8 cellular contexts compared by ENCODE assay signal in genomic region chr10:118047363-118047719, GRCh38. TPM values are rescaled to one million over a fixed set of nuclear protein-coding genes. Genes with fewer than 3 reads are reported as not detected.
A peak's percentile ranks its signal among the peaks of the same experiment; 100 is the strongest.
DNase-seq lines count a peak whose midpoint lies in the region; ATAC-seq, FAIRE-seq and TF ChIP-seq lines count a peak whose summit lies in the region.

No MANE protein-coding gene starts in this region.

- CTCF ChIA-PET in H1 (lab: Charles Lee; ENCODE audit: partially characterized antibody), result no interaction called here

- no peak overlapping the region for H2BK15ac ChIP-seq in H1 (ENCODE audit: low read length)

- H2BK20ac ChIP-seq in H1 (ENCODE audit: low read length), result no peak overlapping the region

- H3K79me2 ChIP-seq in OCI-LY3 (ENCODE audit: low read length) (peaks cover 40% of the 10 kb centered on the region), H1 (ENCODE audit: control insufficient read depth in 1 of 2, insufficient read depth in 2 of 2, low read length in 2 of 2) (peaks cover 0 to 31% of the 10 kb centered on the region in 2 experiments; a peak in 2 of 4 replicates), neural progenitor cell (ENCODE audit: low read depth) (peaks cover 38% of the 10 kb centered on the region)

- no peaks in the 10 kb centered on the region for H3K36me3 ChIP-seq in CD4-positive, CD25-positive, alpha-beta regulatory T cell (ENCODE audit: control insufficient read depth, insufficient read depth, low read length)
- H3K36me3 ChIP-seq in OCI-LY3 (replicated peaks; ENCODE audit: low read depth, low read length), result no peaks in the 10 kb centered on the region
- H3K36me3 ChIP-seq in H1 (ENCODE audit: control insufficient read depth in 2 of 4, insufficient read depth in 4 of 4, low read length in 3 of 4), result no peaks in the 10 kb centered on the region
- H3K36me3 ChIP-seq in neural progenitor cell, result no peaks in the 10 kb centered on the region

- H3K4me3 ChIP-seq in CD4-positive, CD25-positive, alpha-beta regulatory T cell (ENCODE audit: low read depth, low read length), result peak overlapping the region; percentile 69
- peak overlapping the region; percentile 87 for H3K4me3 ChIP-seq in OCI-LY3 (ENCODE audit: low read length)
- H3K4me3 ChIP-seq in H1 (ENCODE audit: extremely low read depth in 1 of 4, insufficient read depth in 2 of 4, low read depth in 3 of 4, low read length in 4 of 4), result peak overlapping the region; percentile 54 to 86 (median 73)
- H3K4me3 ChIP-seq in neural progenitor cell, result peak overlapping the region; percentile 60

- no peak overlapping the region for H3K56ac ChIP-seq in H1 (replicated peaks; ENCODE audit: insufficient read length, low read depth, low read length)

- FAIRE-seq in H1 (lab: Jason Lieb, UNC), result no peak

- H3K27me3 Mint-ChIP-seq in CD4-positive, CD25-positive, alpha-beta regulatory T cell, result peaks cover 25% of the 10 kb centered on the region
- peaks cover 2% of the 10 kb centered on the region for H3K27me3 Mint-ChIP-seq in neural progenitor cell (ENCODE audit: insufficient read depth, low read depth)

- H2AFZ ChIP-seq in OCI-LY3 (ENCODE audit: low read depth, low read length) (peak overlapping the region; percentile 78), H1 (ENCODE audit: low read length) (peak overlapping the region; percentile 60), neural progenitor cell (replicated peaks) (peak overlapping the region; percentile 87)

- H3K23me2 ChIP-seq in H1 (ENCODE audit: low read depth, low read length), result peaks cover 5% of the 10 kb centered on the region; the same call in 1 of the 2 replicates

- no peaks in the 10 kb centered on the region for H3K36me3 Mint-ChIP-seq in CD4-positive, CD25-positive, alpha-beta regulatory T cell
- no peaks in the 10 kb centered on the region for H3K36me3 Mint-ChIP-seq in neural progenitor cell

- POLR2A ChIA-PET in H1 (lab: Charles Lee; ENCODE audit: partially characterized antibody), result no interaction called here

- ATAC-seq in CD4-positive, CD25-positive, alpha-beta regulatory T cell (ENCODE audit: low read depth in 2 of 2), result no peak
- no peak for ATAC-seq in HG02852 (IDR thresholded peaks at IDR 0.05; ENCODE audit: unreplicated experiment)

- peak overlapping the region; percentile 38 to 83 (median 82) for H3K27ac Mint-ChIP-seq in CD4-positive, CD25-positive, alpha-beta regulatory T cell
- peak overlapping the region; percentile 97 for H3K27ac Mint-ChIP-seq in neural progenitor cell

- H2BK5ac ChIP-seq in H1 (ENCODE audit: low read depth, low read length), result no peak overlapping the region

- no peak overlapping the region for H3K18ac ChIP-seq in H1 (ENCODE audit: extremely low read depth, low read length)

- no peaks in the 10 kb centered on the region for H3K9me3 Mint-ChIP-seq in CD4-positive, CD25-positive, alpha-beta regulatory T cell
- H3K9me3 Mint-ChIP-seq in neural progenitor cell, result no peaks in the 10 kb centered on the region

- no peak overlapping the region for H4K91ac ChIP-seq in H1 (replicated peaks; ENCODE audit: insufficient read length, low read length)

- H3K9me3 ChIP-seq in CD4-positive, CD25-positive, alpha-beta regulatory T cell (ENCODE audit: control insufficient read depth in 2 of 2, low read length in 2 of 2), result no peaks in the 10 kb centered on the region
- H3K9me3 ChIP-seq in OCI-LY3 (ENCODE audit: insufficient read depth, low read length), result no peaks in the 10 kb centered on the region
- H3K9me3 ChIP-seq in H1 (ENCODE audit: insufficient read depth in 2 of 2, low read depth in 1 of 2, low read length in 1 of 2), result no peaks in the 10 kb centered on the region
- no peaks in the 10 kb centered on the region for H3K9me3 ChIP-seq in neural progenitor cell (ENCODE audit: low read depth)

- peak overlapping the region; percentile 73; the same call in 1 of the 2 replicates for H3K9ac ChIP-seq in OCI-LY3 (ENCODE audit: low read length)
- H3K9ac ChIP-seq in H1 (replicated peaks in 1 of 4; ENCODE audit: extremely low read depth in 1 of 4, low read depth in 3 of 4, low read length in 3 of 4), result peak overlapping the region in 1 of 4 experiments; percentile 88; a peak in 1 of 7 replicates
- peak overlapping the region; percentile 39 for H3K9ac ChIP-seq in neural progenitor cell

- H3K23ac ChIP-seq in H1 (ENCODE audit: insufficient read length), result no peak overlapping the region

- peaks cover 39% of the 10 kb centered on the region for H3K4me1 ChIP-seq in CD4-positive, CD25-positive, alpha-beta regulatory T cell (ENCODE audit: control insufficient read depth, insufficient read depth, low read length, poor library complexity, severe bottlenecking)
- peaks cover 15% of the 10 kb centered on the region for H3K4me1 ChIP-seq in OCI-LY3 (ENCODE audit: low read length)
- H3K4me1 ChIP-seq in H1 (replicated peaks in 1 of 4; ENCODE audit: control insufficient read depth in 3 of 4, insufficient read depth in 4 of 4, low read length in 3 of 4), result peaks cover 0 to 8% (median 0%) of the 10 kb centered on the region in 4 experiments; a peak in 2 of 7 replicates
- H3K4me1 ChIP-seq in neural progenitor cell, result peaks cover 33% of the 10 kb centered on the region

- peaks cover 37% of the 10 kb centered on the region for H3F3A ChIP-seq in neural progenitor cell (ENCODE audit: low read depth)

- no peak overlapping the region for H3K27ac ChIP-seq in CD4-positive, CD25-positive, alpha-beta regulatory T cell (ENCODE audit: insufficient read depth, low read length, poor library complexity, severe bottlenecking)
- H3K27ac ChIP-seq in OCI-LY3 (ENCODE audit: low read length) (no peak overlapping the region), H1 (ENCODE audit: low read depth, low read length) (no peak overlapping the region), neural progenitor cell (peak overlapping the region; percentile 97)

- TF ChIP-seq CTCF in OCI-LY3 (IDR thresholded peaks at IDR 0.05; ENCODE audit: low read depth, low read length), result no peak
- TF ChIP-seq CTCF in H1 (IDR thresholded peaks at IDR 0.05; ENCODE audit: control extremely low read depth in 1 of 3, insufficient read depth in 1 of 3, low read depth in 1 of 3, low read length in 3 of 3), result no peak
- no peak for TF ChIP-seq CTCF in neural progenitor cell (IDR thresholded peaks at IDR 0.05)

- 81% methylated on average over 15 of the region's 15 CpGs; no CpG with 5 or more reads in 1 of the 2 experiments for WGBS in H1 (ENCODE audit: extremely low coverage in 1 of 2, insufficient coverage in 1 of 2, insufficient read length in 1 of 2, insufficient replicate concordance in 2 of 2, low coverage in 1 of 2, low lambda C conversion rate in 2 of 2, missing lambda C conversion rate in 1 of 2), 2 experiments

- no peak overlapping the region for H2BK120ac ChIP-seq in H1 (replicated peaks; ENCODE audit: low read depth, low read length)

- H3K27me3 ChIP-seq in CD4-positive, CD25-positive, alpha-beta regulatory T cell (ENCODE audit: control insufficient read depth, insufficient read depth, low read length), result peaks cover 7% of the 10 kb centered on the region
- H3K27me3 ChIP-seq in OCI-LY3 (ENCODE audit: low read depth, low read length), result no peaks in the 10 kb centered on the region
- H3K27me3 ChIP-seq in H1 (replicated peaks in 1 of 4; ENCODE audit: control insufficient read depth in 3 of 4, extremely low read depth in 1 of 4, insufficient read depth in 3 of 4, low read length in 3 of 4), result no peaks in the 10 kb centered on the region
- H3K27me3 ChIP-seq in neural progenitor cell, result no peaks in the 10 kb centered on the region

- H4K20me1 ChIP-seq in OCI-LY3 (ENCODE audit: insufficient read depth, low read length) (no peaks in the 10 kb centered on the region), H1 (replicated peaks in 1 of 2; ENCODE audit: control insufficient read depth in 1 of 2, insufficient read depth in 2 of 2, low read length in 2 of 2) (no peaks in the 10 kb centered on the region), neural progenitor cell (ENCODE audit: low read depth) (no peaks in the 10 kb centered on the region)

- TF ChIP-seq POLR2A in H1 (IDR thresholded peaks at IDR 0.05; ENCODE audit: control extremely low read depth in 1 of 2, low read depth in 2 of 2, low read length in 2 of 2), result no peak

- no peak for TF ChIP-seq RAD21 in H1 (IDR thresholded peaks at IDR 0.05 in 1 of 2, conservative IDR thresholded peaks at IDR 0.05 in 1 of 2; ENCODE audit: low read depth in 2 of 2, low read length in 2 of 2)

- no peak for DNase-seq in CD4-positive, CD25-positive, alpha-beta regulatory T cell
- DNase-seq in H1 (ENCODE audit: low read depth in 1 of 2, low spot score in 2 of 2), result no peak
- no peak for DNase-seq in neural progenitor cell (ENCODE audit: low spot score)
- DNase-seq in OCI-M2 (lab: John Stamatoyannopoulos, UW; ENCODE audit: unreplicated experiment), result no peak
- no peak for DNase-seq in SIG-M5 treated with dmso at 0.1 percent for 504 hours (lab: John Stamatoyannopoulos, UW; ENCODE audit: unreplicated experiment)
- no peak for DNase-seq in iPS-NIHi11 (ENCODE audit: low spot score)

- H4K8ac ChIP-seq in H1 (ENCODE audit: extremely low read depth, insufficient read depth, low read length), result no peak overlapping the region

- H3K79me1 ChIP-seq in H1 (ENCODE audit: low read depth, low read length), result no peaks in the 10 kb centered on the region

- no peak overlapping the region for H3K14ac ChIP-seq in H1 (ENCODE audit: insufficient read length)

- H4K5ac ChIP-seq in H1 (ENCODE audit: insufficient read length, low read depth, low read length), result no peak overlapping the region

- peaks cover 24 to 45% (median 38%) of the 10 kb centered on the region in 4 donors for H3K4me1 Mint-ChIP-seq in CD4-positive, CD25-positive, alpha-beta regulatory T cell
- peaks cover 36% of the 10 kb centered on the region for H3K4me1 Mint-ChIP-seq in neural progenitor cell

- H3K4ac ChIP-seq in H1 (replicated peaks; ENCODE audit: insufficient read length, low read depth, low read length), result no peak overlapping the region

- H3K4me2 ChIP-seq in OCI-LY3 (ENCODE audit: low read length) (peak overlapping the region; percentile 72), H1 (ENCODE audit: insufficient read depth in 1 of 2, low read depth in 2 of 2, low read length in 2 of 2) (peak overlapping the region; percentile 42 to 90), neural progenitor cell (peak overlapping the region; percentile 91)

- peak overlapping the region; percentile 85 to 90 (median 88) for H3K4me3 Mint-ChIP-seq in CD4-positive, CD25-positive, alpha-beta regulatory T cell
- H3K4me3 Mint-ChIP-seq in neural progenitor cell, result peak overlapping the region; percentile 93

- no peak overlapping the region for H2AK5ac ChIP-seq in H1 (ENCODE audit: low read depth, low read length)

- H2BK12ac ChIP-seq in H1 (ENCODE audit: low read depth, low read length), result no peak overlapping the region

- no peak for TF ChIP-seq EP300 in H1 (IDR thresholded peaks at IDR 0.05; ENCODE audit: borderline replicate concordance in 1 of 2, low read depth in 2 of 2, low read length in 2 of 2)

RNA-seq across cellular contexts. Expression of gene RAB11FIP2, which starts 0.6 kb away (rescaled TPM):
- 35.2 TPM for total RNA-seq in CD4-positive, CD25-positive, alpha-beta regulatory T cell
- polyA plus RNA-seq in CD4-positive, CD25-positive, alpha-beta regulatory T cell, result 1 to 10 TPM; 6.0 to 7.6 (median 6.6) TPM
- 12.7 and 14.5 TPM in 2 replicates for total RNA-seq in H1 (2021; fragmentation: NEBNext Ultra II Directional; extraction: Animal tissue kit (Norgen Biotek cat#: 25700))
- polyA plus RNA-seq in H1 (2011; rRNA removed), result 1.9 and 3.1 TPM in 2 replicates
- polyA plus RNA-seq in H1 (2011; cell fraction: cytosol; rRNA removed), result 5.5 TPM
- polyA plus RNA-seq in H1 (2011; cell fraction: nucleus; rRNA removed), result 2.1 TPM
- polyA plus RNA-seq in H1 (2012, experiment 1 of 2), result 3.0 to 5.8 TPM (median 3.2 TPM) in 4 replicates
- polyA plus RNA-seq in H1 (2012, experiment 2 of 2), result 0.49 TPM
- 13.5 TPM for polyA plus RNA-seq in H1 (2013, experiment 1 of 2)
- polyA plus RNA-seq in H1 (2013, experiment 2 of 2), result 12.1 TPM
- polyA minus RNA-seq in H1 (2011; rRNA and poly(A)+ RNA removed), result 4.8 and 8.9 TPM in 2 replicates
- polyA minus RNA-seq in H1 (2011; cell fraction: cytosol; rRNA and poly(A)+ RNA removed), result 4.5 TPM
- 20.0 TPM for polyA minus RNA-seq in H1 (2011; cell fraction: nucleus; rRNA and poly(A)+ RNA removed)
- 29.9 and 50.7 TPM in 2 replicates for total RNA-seq in neural progenitor cell (ENCODE audit: low replicate concordance)
